In genomic region chr6:35177139-35177538, GRCh38 we compare ENCODE assay signal across 1 cellular context.
TF ChIP-seq lines count a peak whose summit lies in the region.

No MANE protein-coding gene starts in this region.

TF ChIP-seq in K562, 482 proteins besides CTCF, POLR2A, EP300 and RAD21 (continued from another document and continues in another):
- no peak for TF ChIP-seq GTF2B (IDR thresholded peaks at IDR 0.05; ENCODE audit: extremely low read depth, insufficient read length)
- TF ChIP-seq CEBPG (CRISPR knock-in tag; IDR thresholded peaks at IDR 0.05) = peak; percentile 90
- peak; percentile 29 to 86; a peak in 3 of 4 replicates for TF ChIP-seq CEBPG (tag; conservative IDR thresholded peaks at IDR 0.05 in 1 of 2, IDR thresholded peaks at IDR 0.05 in 1 of 2)
- no peak for TF ChIP-seq SMARCA5 (IDR thresholded peaks at IDR 0.05)
- no peak for TF ChIP-seq SETDB1 (IDR thresholded peaks at IDR 0.05; ENCODE audit: low read length)
- TF ChIP-seq KLF13 (tag; IDR thresholded peaks at IDR 0.05; ENCODE audit: borderline replicate concordance, low read depth) = no peak
- no peak for TF ChIP-seq TAF15 (IDR thresholded peaks at IDR 0.05; ENCODE audit: low read depth, low read length)
- TF ChIP-seq MTA1 (IDR thresholded peaks at IDR 0.05; ENCODE audit: borderline replicate concordance) = no peak
- peak; percentile 82 for TF ChIP-seq ZNF143 (CRISPR knock-in tag; IDR thresholded peaks at IDR 0.05)
- TF ChIP-seq, protein P1, sequence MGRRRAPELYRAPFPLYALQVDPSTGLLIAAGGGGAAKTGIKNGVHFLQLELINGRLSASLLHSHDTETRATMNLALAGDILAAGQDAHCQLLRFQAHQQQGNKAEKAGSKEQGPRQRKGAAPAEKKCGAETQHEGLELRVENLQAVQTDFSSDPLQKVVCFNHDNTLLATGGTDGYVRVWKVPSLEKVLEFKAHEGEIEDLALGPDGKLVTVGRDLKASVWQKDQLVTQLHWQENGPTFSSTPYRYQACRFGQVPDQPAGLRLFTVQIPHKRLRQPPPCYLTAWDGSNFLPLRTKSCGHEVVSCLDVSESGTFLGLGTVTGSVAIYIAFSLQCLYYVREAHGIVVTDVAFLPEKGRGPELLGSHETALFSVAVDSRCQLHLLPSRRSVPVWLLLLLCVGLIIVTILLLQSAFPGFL (CRISPR knock-in tag; IDR thresholded peaks at IDR 0.05) = no peak
- TF ChIP-seq PTTG1 (tag; IDR thresholded peaks at IDR 0.05; ENCODE audit: low read depth) = no peak
- TF ChIP-seq TAF9B (IDR thresholded peaks at IDR 0.05; ENCODE audit: partially characterized antibody) = no peak
- peak; percentile 48 for TF ChIP-seq MEIS2 (IDR thresholded peaks at IDR 0.05; ENCODE audit: partially characterized antibody)
- no peak for TF ChIP-seq MCM3 (IDR thresholded peaks at IDR 0.05)
- TF ChIP-seq IRF9 (tag; IDR thresholded peaks at IDR 0.05) = peak; percentile 26; the same call in 1 of the 2 replicates
- no peak for TF ChIP-seq ADNP (tag; IDR thresholded peaks at IDR 0.05)
- TF ChIP-seq, protein P2, sequence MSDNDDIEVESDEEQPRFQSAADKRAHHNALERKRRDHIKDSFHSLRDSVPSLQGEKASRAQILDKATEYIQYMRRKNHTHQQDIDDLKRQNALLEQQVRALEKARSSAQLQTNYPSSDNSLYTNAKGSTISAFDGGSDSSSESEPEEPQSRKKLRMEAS (CRISPR knock-in tag; IDR thresholded peaks at IDR 0.05) = no peak
- TF ChIP-seq XRCC3 (IDR thresholded peaks at IDR 0.05) = no peak
- TF ChIP-seq SUPT5H (IDR thresholded peaks at IDR 0.05) = no peak
- TF ChIP-seq NBN (IDR thresholded peaks at IDR 0.05; ENCODE audit: low read depth) = no peak
- no peak for TF ChIP-seq EP400 (IDR thresholded peaks at IDR 0.05)
- TF ChIP-seq TCF7 (IDR thresholded peaks at IDR 0.05; ENCODE audit: borderline replicate concordance) = no peak
- no peak for TF ChIP-seq HSF4 (CRISPR knock-in tag; IDR thresholded peaks at IDR 0.05; ENCODE audit: borderline replicate concordance)
- no peak for TF ChIP-seq TFAM (CRISPR knock-in tag; conservative IDR thresholded peaks at IDR 0.05)
- no peak for TF ChIP-seq THRAP3 (IDR thresholded peaks at IDR 0.05; ENCODE audit: borderline replicate concordance)
- no peak for TF ChIP-seq CHD1 (IDR thresholded peaks at IDR 0.05; ENCODE audit: low read length)
- no peak for TF ChIP-seq TGIF2 (CRISPR knock-in tag; IDR thresholded peaks at IDR 0.05)
- TF ChIP-seq IRF2 (CRISPR knock-in tag; IDR thresholded peaks at IDR 0.05) = no peak
- TF ChIP-seq, protein P3, sequence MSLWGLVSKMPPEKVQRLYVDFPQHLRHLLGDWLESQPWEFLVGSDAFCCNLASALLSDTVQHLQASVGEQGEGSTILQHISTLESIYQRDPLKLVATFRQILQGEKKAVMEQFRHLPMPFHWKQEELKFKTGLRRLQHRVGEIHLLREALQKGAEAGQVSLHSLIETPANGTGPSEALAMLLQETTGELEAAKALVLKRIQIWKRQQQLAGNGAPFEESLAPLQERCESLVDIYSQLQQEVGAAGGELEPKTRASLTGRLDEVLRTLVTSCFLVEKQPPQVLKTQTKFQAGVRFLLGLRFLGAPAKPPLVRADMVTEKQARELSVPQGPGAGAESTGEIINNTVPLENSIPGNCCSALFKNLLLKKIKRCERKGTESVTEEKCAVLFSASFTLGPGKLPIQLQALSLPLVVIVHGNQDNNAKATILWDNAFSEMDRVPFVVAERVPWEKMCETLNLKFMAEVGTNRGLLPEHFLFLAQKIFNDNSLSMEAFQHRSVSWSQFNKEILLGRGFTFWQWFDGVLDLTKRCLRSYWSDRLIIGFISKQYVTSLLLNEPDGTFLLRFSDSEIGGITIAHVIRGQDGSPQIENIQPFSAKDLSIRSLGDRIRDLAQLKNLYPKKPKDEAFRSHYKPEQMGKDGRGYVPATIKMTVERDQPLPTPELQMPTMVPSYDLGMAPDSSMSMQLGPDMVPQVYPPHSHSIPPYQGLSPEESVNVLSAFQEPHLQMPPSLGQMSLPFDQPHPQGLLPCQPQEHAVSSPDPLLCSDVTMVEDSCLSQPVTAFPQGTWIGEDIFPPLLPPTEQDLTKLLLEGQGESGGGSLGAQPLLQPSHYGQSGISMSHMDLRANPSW (CRISPR knock-in tag; IDR thresholded peaks at IDR 0.05) = no peak
- TF ChIP-seq ZNF583 (CRISPR knock-in tag; IDR thresholded peaks at IDR 0.05) = no peak
- TF ChIP-seq, protein P4, sequence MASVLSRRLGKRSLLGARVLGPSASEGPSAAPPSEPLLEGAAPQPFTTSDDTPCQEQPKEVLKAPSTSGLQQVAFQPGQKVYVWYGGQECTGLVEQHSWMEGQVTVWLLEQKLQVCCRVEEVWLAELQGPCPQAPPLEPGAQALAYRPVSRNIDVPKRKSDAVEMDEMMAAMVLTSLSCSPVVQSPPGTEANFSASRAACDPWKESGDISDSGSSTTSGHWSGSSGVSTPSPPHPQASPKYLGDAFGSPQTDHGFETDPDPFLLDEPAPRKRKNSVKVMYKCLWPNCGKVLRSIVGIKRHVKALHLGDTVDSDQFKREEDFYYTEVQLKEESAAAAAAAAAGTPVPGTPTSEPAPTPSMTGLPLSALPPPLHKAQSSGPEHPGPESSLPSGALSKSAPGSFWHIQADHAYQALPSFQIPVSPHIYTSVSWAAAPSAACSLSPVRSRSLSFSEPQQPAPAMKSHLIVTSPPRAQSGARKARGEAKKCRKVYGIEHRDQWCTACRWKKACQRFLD (CRISPR knock-in tag; IDR thresholded peaks at IDR 0.05) = no peak
- TF ChIP-seq PTRF (tag; IDR thresholded peaks at IDR 0.05) = no peak
- TF ChIP-seq ZNF431 (CRISPR knock-in tag; IDR thresholded peaks at IDR 0.05) = no peak
- no peak for TF ChIP-seq OTX1 (CRISPR knock-in tag; IDR thresholded peaks at IDR 0.05)
- TF ChIP-seq, protein P5, sequence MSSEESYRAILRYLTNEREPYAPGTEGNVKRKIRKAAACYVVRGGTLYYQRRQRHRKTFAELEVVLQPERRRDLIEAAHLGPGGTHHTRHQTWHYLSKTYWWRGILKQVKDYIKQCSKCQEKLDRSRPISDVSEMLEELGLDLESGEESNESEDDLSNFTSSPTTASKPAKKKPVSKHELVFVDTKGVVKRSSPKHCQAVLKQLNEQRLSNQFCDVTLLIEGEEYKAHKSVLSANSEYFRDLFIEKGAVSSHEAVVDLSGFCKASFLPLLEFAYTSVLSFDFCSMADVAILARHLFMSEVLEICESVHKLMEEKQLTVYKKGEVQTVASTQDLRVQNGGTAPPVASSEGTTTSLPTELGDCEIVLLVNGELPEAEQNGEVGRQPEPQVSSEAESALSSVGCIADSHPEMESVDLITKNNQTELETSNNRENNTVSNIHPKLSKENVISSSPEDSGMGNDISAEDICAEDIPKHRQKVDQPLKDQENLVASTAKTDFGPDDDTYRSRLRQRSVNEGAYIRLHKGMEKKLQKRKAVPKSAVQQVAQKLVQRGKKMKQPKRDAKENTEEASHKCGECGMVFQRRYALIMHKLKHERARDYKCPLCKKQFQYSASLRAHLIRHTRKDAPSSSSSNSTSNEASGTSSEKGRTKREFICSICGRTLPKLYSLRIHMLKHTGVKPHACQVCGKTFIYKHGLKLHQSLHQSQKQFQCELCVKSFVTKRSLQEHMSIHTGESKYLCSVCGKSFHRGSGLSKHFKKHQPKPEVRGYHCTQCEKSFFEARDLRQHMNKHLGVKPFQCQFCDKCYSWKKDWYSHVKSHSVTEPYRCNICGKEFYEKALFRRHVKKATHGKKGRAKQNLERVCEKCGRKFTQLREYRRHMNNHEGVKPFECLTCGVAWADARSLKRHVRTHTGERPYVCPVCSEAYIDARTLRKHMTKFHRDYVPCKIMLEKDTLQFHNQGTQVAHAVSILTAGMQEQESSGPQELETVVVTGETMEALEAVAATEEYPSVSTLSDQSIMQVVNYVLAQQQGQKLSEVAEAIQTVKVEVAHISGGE (CRISPR knock-in tag; IDR thresholded peaks at IDR 0.05) = no peak
- no peak for TF ChIP-seq ZNF695 (CRISPR knock-in tag; IDR thresholded peaks at IDR 0.05)
- TF ChIP-seq TSHZ1 (CRISPR knock-in tag; IDR thresholded peaks at IDR 0.05) = no peak
- TF ChIP-seq, protein P6, sequence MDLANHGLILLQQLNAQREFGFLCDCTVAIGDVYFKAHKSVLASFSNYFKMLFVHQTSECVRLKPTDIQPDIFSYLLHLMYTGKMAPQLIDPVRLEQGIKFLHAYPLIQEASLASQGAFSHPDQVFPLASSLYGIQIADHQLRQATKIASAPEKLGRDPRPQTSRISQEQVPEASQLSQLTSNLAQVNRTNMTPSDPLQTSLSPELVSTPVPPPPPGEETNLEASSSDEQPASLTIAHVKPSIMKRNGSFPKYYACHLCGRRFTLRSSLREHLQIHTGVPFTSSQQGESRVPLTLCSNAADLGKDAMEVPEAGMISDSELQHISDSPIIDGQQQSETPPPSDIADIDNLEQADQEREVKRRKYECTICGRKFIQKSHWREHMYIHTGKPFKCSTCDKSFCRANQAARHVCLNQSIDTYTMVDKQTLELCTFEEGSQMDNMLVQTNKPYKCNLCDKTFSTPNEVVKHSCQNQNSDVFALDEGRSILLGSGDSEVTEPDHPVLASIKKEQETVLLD (IDR thresholded peaks at IDR 0.05) = no peak
- TF ChIP-seq TRIM24 (IDR thresholded peaks at IDR 0.05) = 0 out of 4 replicates have a peak, but pooled peaks have one; percentile 14 to 23
- no peak for TF ChIP-seq MYBL2 (IDR thresholded peaks at IDR 0.05; ENCODE audit: low read depth)
- no peak for TF ChIP-seq MYBL2 (CRISPR knock-in tag; IDR thresholded peaks at IDR 0.05; ENCODE audit: borderline replicate concordance)
- TF ChIP-seq XRCC5 (IDR thresholded peaks at IDR 0.05; ENCODE audit: low read depth, low read length) = no peak
- no peak for TF ChIP-seq CTBP1 (IDR thresholded peaks at IDR 0.05; ENCODE audit: borderline replicate concordance)
- peak in 2 of 3 experiments; percentile 45 to 75 for TF ChIP-seq YY1 (IDR thresholded peaks at IDR 0.05; ENCODE audit: borderline replicate concordance in 1 of 3, control insufficient read depth in 1 of 3, extremely low read depth in 1 of 3, insufficient read depth in 3 of 3, insufficient read length in 1 of 3, insufficient replicate concordance in 2 of 3, low read depth in 1 of 3, low read length in 2 of 3)
- TF ChIP-seq CBFA2T3 (IDR thresholded peaks at IDR 0.05) = no peak
- TF ChIP-seq, protein P7, sequence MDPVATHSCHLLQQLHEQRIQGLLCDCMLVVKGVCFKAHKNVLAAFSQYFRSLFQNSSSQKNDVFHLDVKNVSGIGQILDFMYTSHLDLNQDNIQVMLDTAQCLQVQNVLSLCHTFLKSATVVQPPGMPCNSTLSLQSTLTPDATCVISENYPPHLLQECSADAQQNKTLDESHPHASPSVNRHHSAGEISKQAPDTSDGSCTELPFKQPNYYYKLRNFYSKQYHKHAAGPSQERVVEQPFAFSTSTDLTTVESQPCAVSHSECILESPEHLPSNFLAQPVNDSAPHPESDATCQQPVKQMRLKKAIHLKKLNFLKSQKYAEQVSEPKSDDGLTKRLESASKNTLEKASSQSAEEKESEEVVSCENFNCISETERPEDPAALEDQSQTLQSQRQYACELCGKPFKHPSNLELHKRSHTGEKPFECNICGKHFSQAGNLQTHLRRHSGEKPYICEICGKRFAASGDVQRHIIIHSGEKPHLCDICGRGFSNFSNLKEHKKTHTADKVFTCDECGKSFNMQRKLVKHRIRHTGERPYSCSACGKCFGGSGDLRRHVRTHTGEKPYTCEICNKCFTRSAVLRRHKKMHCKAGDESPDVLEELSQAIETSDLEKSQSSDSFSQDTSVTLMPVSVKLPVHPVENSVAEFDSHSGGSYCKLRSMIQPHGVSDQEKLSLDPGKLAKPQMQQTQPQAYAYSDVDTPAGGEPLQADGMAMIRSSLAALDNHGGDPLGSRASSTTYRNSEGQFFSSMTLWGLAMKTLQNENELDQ (CRISPR knock-in tag; IDR thresholded peaks at IDR 0.05; ENCODE audit: borderline replicate concordance) = no peak
- TF ChIP-seq NFIC (IDR thresholded peaks at IDR 0.05) = no peak
- TF ChIP-seq CHCHD3 (CRISPR knock-in tag; IDR thresholded peaks at IDR 0.05) = no peak
- TF ChIP-seq ZNF41 (CRISPR knock-in tag; conservative IDR thresholded peaks at IDR 0.05) = no peak
- TF ChIP-seq SRSF3 (IDR thresholded peaks at IDR 0.05; ENCODE audit: insufficient read depth, low read length) = no peak
- TF ChIP-seq ELF2 (CRISPR knock-in tag; IDR thresholded peaks at IDR 0.05) = no peak
- no peak for TF ChIP-seq TRIM28 (IDR thresholded peaks at IDR 0.05)
